ENCODE assay signal across 1 cellular context in the genomic region with DNA sequence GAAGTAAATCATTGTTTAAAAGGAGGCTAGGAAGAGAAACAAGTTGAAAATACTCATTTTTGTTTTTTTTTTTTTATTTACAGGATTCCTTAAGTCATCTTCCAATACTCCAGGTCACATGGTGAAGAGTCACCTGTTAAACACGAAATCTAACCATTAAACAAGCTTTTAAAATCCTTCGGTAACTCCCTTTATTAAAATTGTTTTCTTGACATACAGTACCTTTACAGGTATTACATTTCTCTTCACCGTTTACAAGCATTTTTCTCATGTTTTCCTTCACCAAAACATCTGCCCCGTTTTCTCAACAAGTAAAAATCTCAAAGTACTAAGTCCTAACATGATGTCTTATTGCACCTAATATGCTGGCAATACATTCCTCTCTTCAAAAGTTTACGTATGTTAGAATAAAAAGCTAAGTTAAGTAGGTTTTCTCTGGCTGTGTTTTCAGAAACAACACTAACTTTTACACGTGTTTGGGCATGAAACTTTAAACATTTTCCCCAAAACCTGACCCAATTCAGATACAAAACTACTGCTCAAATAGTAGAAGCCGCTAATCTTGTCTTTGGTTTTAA.
TF ChIP-seq lines count a peak whose summit lies in the region.

No MANE protein-coding gene starts in this region.

TF ChIP-seq in WTC11, 78 proteins besides CTCF, POLR2A, EP300 and RAD21 (continued from another document):
- TF ChIP-seq, protein P1, sequence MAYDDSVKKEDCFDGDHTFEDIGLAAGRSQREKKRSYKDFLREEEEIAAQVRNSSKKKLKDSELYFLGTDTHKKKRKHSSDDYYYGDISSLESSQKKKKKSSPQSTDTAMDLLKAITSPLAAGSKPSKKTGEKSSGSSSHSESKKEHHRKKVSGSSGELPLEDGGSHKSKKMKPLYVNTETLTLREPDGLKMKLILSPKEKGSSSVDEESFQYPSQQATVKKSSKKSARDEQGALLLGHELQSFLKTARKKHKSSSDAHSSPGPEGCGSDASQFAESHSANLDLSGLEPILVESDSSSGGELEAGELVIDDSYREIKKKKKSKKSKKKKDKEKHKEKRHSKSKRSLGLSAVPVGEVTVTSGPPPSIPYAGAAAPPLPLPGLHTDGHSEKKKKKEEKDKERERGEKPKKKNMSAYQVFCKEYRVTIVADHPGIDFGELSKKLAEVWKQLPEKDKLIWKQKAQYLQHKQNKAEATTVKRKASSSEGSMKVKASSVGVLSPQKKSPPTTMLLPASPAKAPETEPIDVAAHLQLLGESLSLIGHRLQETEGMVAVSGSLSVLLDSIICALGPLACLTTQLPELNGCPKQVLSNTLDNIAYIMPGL (CRISPR knock-in tag; IDR thresholded peaks at IDR 0.05), result no peak
- no peak for TF ChIP-seq NR1H2 (CRISPR knock-in tag; IDR thresholded peaks at IDR 0.05)
- TF ChIP-seq, protein P2, sequence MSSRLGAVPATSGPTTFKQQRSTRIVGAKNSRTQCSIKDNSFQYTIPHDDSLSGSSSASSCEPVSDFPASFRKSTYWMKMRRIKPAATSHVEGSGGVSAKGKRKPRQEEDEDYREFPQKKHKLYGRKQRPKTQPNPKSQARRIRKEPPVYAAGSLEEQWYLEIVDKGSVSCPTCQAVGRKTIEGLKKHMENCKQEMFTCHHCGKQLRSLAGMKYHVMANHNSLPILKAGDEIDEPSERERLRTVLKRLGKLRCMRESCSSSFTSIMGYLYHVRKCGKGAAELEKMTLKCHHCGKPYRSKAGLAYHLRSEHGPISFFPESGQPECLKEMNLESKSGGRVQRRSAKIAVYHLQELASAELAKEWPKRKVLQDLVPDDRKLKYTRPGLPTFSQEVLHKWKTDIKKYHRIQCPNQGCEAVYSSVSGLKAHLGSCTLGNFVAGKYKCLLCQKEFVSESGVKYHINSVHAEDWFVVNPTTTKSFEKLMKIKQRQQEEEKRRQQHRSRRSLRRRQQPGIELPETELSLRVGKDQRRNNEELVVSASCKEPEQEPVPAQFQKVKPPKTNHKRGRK (CRISPR knock-in tag; IDR thresholded peaks at IDR 0.05; ENCODE audit: borderline replicate concordance), result no peak
